Comparison of ENCODE assay signal across 16 cellular contexts in genomic region chr20:51095755-51096509, GRCh38.
A peak's percentile ranks its signal among the peaks of the same experiment; 100 is the strongest.
DNase-seq lines count a peak whose midpoint lies in the region; ATAC-seq, FAIRE-seq and TF ChIP-seq lines count a peak whose summit lies in the region.
"Had no signal": no experiment of that assay in that cellular context is flagged by ENCODE, and none has a peak within 500 bp of the region (broad histone marks: within the 10 kb centered on the region; RNA-seq: fewer than 3 reads in every experiment).

No MANE protein-coding gene starts in this region.

- TF ChIP-seq CTCF in progenitor cell of endocrine pancreas (IDR thresholded peaks at IDR 0.05; ENCODE audit: unreplicated experiment), result no peak

- no peak overlapping the region for H3K4me3 Mint-ChIP-seq in progenitor cell of endocrine pancreas (ENCODE audit: low read depth)
- H3K4me3 Mint-ChIP-seq: activated T-cell treated with anti-CD3 and anti-CD28 coated beads, Interleukin-2, amount 50 U/mL, for 24 hours had no signal

- H3K36me3 Mint-ChIP-seq in progenitor cell of endocrine pancreas (ENCODE audit: insufficient read depth), result no peaks in the 10 kb centered on the region

- FAIRE-seq in GM19239 (lab: Jason Lieb, UNC), result no peak

- no peaks in the 10 kb centered on the region for H3K9me3 Mint-ChIP-seq in progenitor cell of endocrine pancreas (ENCODE audit: low read depth)
- H3K9me3 Mint-ChIP-seq: activated T-cell treated with anti-CD3 and anti-CD28 coated beads, Interleukin-2, amount 50 U/mL, for 24 hours had no signal

- no peak for ATAC-seq in HG02571 (IDR thresholded peaks at IDR 0.05; ENCODE audit: unreplicated experiment)
- ATAC-seq: foreskin keratinocyte had no signal

- no peaks in the 10 kb centered on the region for H3K27me3 Mint-ChIP-seq in progenitor cell of endocrine pancreas

- DNase-seq in COR-L47 (lab: John Stamatoyannopoulos, UW) (peak; percentile 89), M059J (ENCODE audit: low read depth) (peak; percentile 39), RPMI7951 (ENCODE audit: low read depth) (peak; percentile 31), medulla oblongata (ENCODE audit: extremely low spot score) (peak; percentile 26), progenitor cell of endocrine pancreas (ENCODE audit: low spot score, unreplicated experiment) (no peak), GM19239 (ENCODE audit: insufficient read length, low spot score) (no peak)
- DNase-seq in activated CD4-positive, alpha-beta T cell treated with anti-CD3 and anti-CD28 coated beads for 4 hours, result no peak
- DNase-seq: activated T-cell treated with anti-CD3 and anti-CD28 coated beads, Interleukin-2, amount 50 U/mL, for 24 hours; adrenal gland; EL; retina; stimulated activated CD4-positive, alpha-beta T cell treated with anti-CD3 and anti-CD28 coated beads, Interleukin-4, amount 100 ng/mL, for 4 hours; stimulated activated naive CD4-positive, alpha-beta T cell treated with Interleukin-2 at 50 U/mL for 16 hours; SW 1271 had no signal

- peaks cover 25% of the 10 kb centered on the region for H3K4me1 Mint-ChIP-seq in progenitor cell of endocrine pancreas (ENCODE audit: low read depth)

- H3K27ac Mint-ChIP-seq in progenitor cell of endocrine pancreas, result no peak overlapping the region
- H3K27ac Mint-ChIP-seq: activated T-cell treated with anti-CD3 and anti-CD28 coated beads, Interleukin-2, amount 50 U/mL, for 24 hours had no signal

Comparison
In these comparisons a context has a peak if more than half of its experiments do, and no peak if none do; other contexts are left out.
1. DNase-seq: peak in COR-L47 (single experiment), M059J (single experiment), RPMI7951 (single experiment) and medulla oblongata (single experiment); none in progenitor cell of endocrine pancreas (single experiment), GM19239 (single experiment) and activated CD4-positive, alpha-beta T cell treated with anti-CD3 and anti-CD28 coated beads for 4 hours (0 of 2).